Comparison of ENCODE assay signal across 8 cellular contexts in genomic region chr19:51926784-51927741, GRCh38. TPM values are rescaled to one million over a fixed set of nuclear protein-coding genes. Genes with fewer than 3 reads are reported as not detected.
A peak's percentile ranks its signal among the peaks of the same experiment; 100 is the strongest.
DNase-seq lines count a peak whose midpoint lies in the region; ATAC-seq and TF ChIP-seq lines count a peak whose summit lies in the region.

Gene ZNF613 (plus strand): TSS chr19:51927472. CDS start chr19:51936221, 8,749 bp downstream.

- no peaks in the 10 kb centered on the region for H3K4me1 ChIP-seq in foreskin keratinocyte
- peaks cover 0 to 18% (median 11%) of the 10 kb centered on the region in 4 donors for H3K4me1 ChIP-seq in stomach

- H3K27ac ChIP-seq in foreskin keratinocyte: peak within 1 kb of the TSS; percentile 33
- H3K27ac ChIP-seq in stomach: peak within 1 kb of the TSS; percentile 75 to 89 (median 80)

- TF ChIP-seq POLR2A in Raji (IDR thresholded peaks at IDR 0.05; ENCODE audit: insufficient read depth, low read depth, low read length) (0 out of 2 replicates have a peak, but pooled peaks have one; percentile 26), stomach (IDR thresholded peaks at IDR 0.05) (no peak)

- H3K27ac Mint-ChIP-seq in neural crest cell (ENCODE audit: unreplicated experiment): peak within 1 kb of the TSS; percentile 99

- peak; percentile 79 for DNase-seq in DMS79 treated with DMSO at 0.1 percent for 48 hours (lab: John Stamatoyannopoulos, UW)
- DNase-seq in LNCaP clone FGC (ENCODE audit: low read depth): peak; percentile 95
- DNase-seq in activated gamma-delta T cell treated with anti-CD3 and anti-CD28 coated beads, Interleukin-2, amount 50 U/mL, for 16 hours (ENCODE audit: low read depth): peak; percentile 69
- DNase-seq in foreskin keratinocyte: peak; percentile 93 to 97
- DNase-seq in neural crest cell (ENCODE audit: low read depth, low spot score): peak; percentile 80
- DNase-seq in stomach: peak; percentile 89

- peak within 1 kb of the TSS; percentile 73 for H3K4me3 ChIP-seq in LNCaP clone FGC (ENCODE audit: low read depth, low read length)
- H3K4me3 ChIP-seq in stomach: peak within 1 kb of the TSS; percentile 66 to 86 (median 73)

- H3K36me3 ChIP-seq in stomach: peaks cover 11 to 26% (median 25%) of the 10 kb centered on the region in 4 donors

- peaks cover 31% of the 10 kb centered on the region for H3K9me3 Mint-ChIP-seq in neural crest cell

- no peak for TF ChIP-seq EP300 in stomach (IDR thresholded peaks at IDR 0.05)

- peaks cover 2% of the 10 kb centered on the region for H3K27me3 Mint-ChIP-seq in neural crest cell (ENCODE audit: low read depth)

- H3K27me3 ChIP-seq in foreskin keratinocyte: no peaks in the 10 kb centered on the region
- no peaks in the 10 kb centered on the region for H3K27me3 ChIP-seq in stomach

- WGBS in stomach, 5 donors: 0% methylated on average over 36 to 52 of the region's 52 CpGs

- H3K4me1 Mint-ChIP-seq in neural crest cell: peaks cover 20% of the 10 kb centered on the region

- intact Hi-C loops in stomach (cut with DNase I; ENCODE audit: low total_unique reads): no loop called here

- H3K36me3 Mint-ChIP-seq in neural crest cell (ENCODE audit: low read depth): peaks cover 50% of the 10 kb centered on the region

- H3K4me3 Mint-ChIP-seq in neural crest cell: peak within 1 kb of the TSS; percentile 100

- TF ChIP-seq CTCF in LNCaP clone FGC (IDR thresholded peaks at IDR 0.05; ENCODE audit: control insufficient read depth, extremely low read depth, insufficient read depth): peak; percentile 27
- peak; percentile 61 for TF ChIP-seq CTCF in foreskin keratinocyte (conservative IDR thresholded peaks at IDR 0.05)
- peak; percentile 53 for TF ChIP-seq CTCF in neural crest cell (conservative IDR thresholded peaks at IDR 0.05)
- peak in 2 of 7 experiments; percentile 21 to 25 for TF ChIP-seq CTCF in stomach (IDR thresholded peaks at IDR 0.05)

- peak; percentile 82 for ATAC-seq in GM21825 (IDR thresholded peaks at IDR 0.05; ENCODE audit: unreplicated experiment)
- ATAC-seq in foreskin keratinocyte: peak; percentile 86

- H3K9me3 ChIP-seq in stomach: peaks cover 13 to 54% (median 37%) of the 10 kb centered on the region in 4 donors

RNA-seq across cellular contexts. Expression of gene ZNF613, which starts in this region (rescaled TPM):
- total RNA-seq in foreskin keratinocyte (4.4 and 6.8 TPM in 2 replicates), neural crest cell (6.3 and 8.7 TPM in 2 replicates), stomach (10 to 100 TPM in 1 of 5 donors, 1 to 10 TPM in 3, under 1 TPM in 1; 0.29 to 12.8 (median 3.2) TPM)
- polyA plus RNA-seq in foreskin keratinocyte (2.4 and 2.5 TPM in 2 replicates), stomach (1 to 10 TPM; 1.7 to 7.2 (median 2.2) TPM)

Comparison
In these comparisons a context has a peak if more than half of its experiments do, and no peak if none do; other contexts are left out.
1. Peak in every context shown above with its lines: DNase-seq, ATAC-seq, H3K4me3 ChIP-seq and H3K27ac ChIP-seq.